ENCODE assay signal across 16 cellular contexts in genomic region chr18:37434161-37434860, GRCh38.
A peak's percentile ranks its signal among the peaks of the same experiment; 100 is the strongest.
DNase-seq lines count a peak whose midpoint lies in the region; ATAC-seq and TF ChIP-seq lines count a peak whose summit lies in the region.
"Had no signal": no experiment of that assay in that cellular context is flagged by ENCODE, and none has a peak within 500 bp of the region (broad histone marks: within the 10 kb centered on the region; RNA-seq: fewer than 3 reads in every experiment).

No MANE protein-coding gene starts in this region.

- ATAC-seq in HG03432 (IDR thresholded peaks at IDR 0.05; ENCODE audit: unreplicated experiment) = peak; percentile 42

- no peaks in the 10 kb centered on the region for H3K79me2 ChIP-seq in MM.1S (ENCODE audit: low read length)
- H3K79me2 ChIP-seq in osteoblast (ENCODE audit: insufficient read depth, low read length) = no peaks in the 10 kb centered on the region

- H3K4me1 ChIP-seq in BLaER1 (peaks cover 98% of the 10 kb centered on the region), MM.1S (ENCODE audit: low read length) (peaks cover 52% of the 10 kb centered on the region), osteoblast (ENCODE audit: insufficient read depth, low read length) (no peaks in the 10 kb centered on the region)
- H3K4me1 ChIP-seq in effector memory CD4-positive, alpha-beta T cell (ENCODE audit: control insufficient read depth, insufficient read depth, low read length, poor library complexity, severe bottlenecking) = no peaks in the 10 kb centered on the region
- H3K4me1 ChIP-seq: Caco-2, HAP-1 had no signal

- H3K27me3 ChIP-seq in BLaER1 = no peaks in the 10 kb centered on the region
- H3K27me3 ChIP-seq in MM.1S (replicated peaks; ENCODE audit: insufficient read depth, low read length) = no peaks in the 10 kb centered on the region
- H3K27me3 ChIP-seq in osteoblast (ENCODE audit: insufficient read depth, low read length) = peaks cover 16% of the 10 kb centered on the region
- no peaks in the 10 kb centered on the region for H3K27me3 ChIP-seq in effector memory CD4-positive, alpha-beta T cell (replicated peaks; ENCODE audit: control insufficient read depth, insufficient read depth, low read length, poor library complexity, severe bottlenecking)
- no peaks in the 10 kb centered on the region for H3K27me3 ChIP-seq in dorsolateral prefrontal cortex

- intact Hi-C loops in dorsolateral prefrontal cortex (cut with DNase I) = no loop called here

- no peaks in the 10 kb centered on the region for H3K9me2 ChIP-seq in MM.1S (replicated peaks; ENCODE audit: insufficient read depth, low read length)

- H3K36me3 ChIP-seq in BLaER1 (no peaks in the 10 kb centered on the region), MM.1S (replicated peaks; ENCODE audit: insufficient read depth, low read length) (no peaks in the 10 kb centered on the region), osteoblast (ENCODE audit: insufficient read depth, low read length) (no peaks in the 10 kb centered on the region)
- H3K36me3 ChIP-seq in effector memory CD4-positive, alpha-beta T cell (ENCODE audit: control insufficient read depth, insufficient read depth, low read length) = no peaks in the 10 kb centered on the region
- H3K36me3 ChIP-seq: HAP-1 had no signal

- H3K4me3 ChIP-seq in BLaER1 (no peak overlapping the region), MM.1S (ENCODE audit: low read length) (no peak overlapping the region; the same call in 1 of the 2 replicates), osteoblast (ENCODE audit: insufficient read depth, low read length) (no peak overlapping the region), dorsolateral prefrontal cortex (no peak overlapping the region)
- H3K4me3 ChIP-seq in effector memory CD4-positive, alpha-beta T cell (ENCODE audit: insufficient read depth, low read depth, low read length, poor library complexity, severe bottlenecking) = no peak overlapping the region
- H3K4me3 ChIP-seq: GM23248, HAP-1 had no signal

- TF ChIP-seq CTCF in MM.1S (IDR thresholded peaks at IDR 0.05; ENCODE audit: low read length) (no peak), osteoblast (IDR thresholded peaks at IDR 0.05; ENCODE audit: extremely low read depth, low read depth, low read length) (no peak), dorsolateral prefrontal cortex (IDR thresholded peaks at IDR 0.05 in 54 of 56, conservative IDR thresholded peaks at IDR 0.05 in 2 of 56; ENCODE audit: low read depth in 1 of 56, partially characterized antibody in 56 of 56) (no peak)

- peak; percentile 89 for DNase-seq in MM.1S
- peak; percentile 52 for DNase-seq in osteoblast (ENCODE audit: insufficient read length, low spot score, missing footprints)
- no peak for DNase-seq in effector memory CD4-positive, alpha-beta T cell
- DNase-seq in NCI-H510A (lab: John Stamatoyannopoulos, UW) = no peak
- DNase-seq in dorsolateral prefrontal cortex = no peak
- DNase-seq: 8988T; C1 segment of cervical spinal cord; Caco-2; CD4-positive, alpha-beta T cell; DMS79; GDM1; GM23248 had no signal

- H3K4me2 ChIP-seq in BLaER1 (peak overlapping the region; percentile 87), MM.1S (ENCODE audit: low read depth, low read length) (peak overlapping the region; percentile 75), osteoblast (ENCODE audit: insufficient read depth, low read length) (no peak overlapping the region)

- H3K9me3 ChIP-seq in BLaER1 = 0 out of 2 replicates have a peak, but pooled peaks cover 5% of the 10 kb centered on the region
- no peaks in the 10 kb centered on the region for H3K9me3 ChIP-seq in MM.1S (replicated peaks; ENCODE audit: insufficient read depth, low read length)
- H3K9me3 ChIP-seq in osteoblast (ENCODE audit: low read depth, low read length) = no peaks in the 10 kb centered on the region
- no peaks in the 10 kb centered on the region for H3K9me3 ChIP-seq in effector memory CD4-positive, alpha-beta T cell (ENCODE audit: control insufficient read depth, low read length)
- H3K9me3 ChIP-seq: Caco-2, HAP-1 had no signal

- H3K9ac ChIP-seq in BLaER1 (no peak overlapping the region), MM.1S (ENCODE audit: low read length) (peak overlapping the region; percentile 55)
- H3K9ac ChIP-seq: GM23248 had no signal

- H2AFZ ChIP-seq in MM.1S (ENCODE audit: low read length) (peak overlapping the region; percentile 62; the same call in 1 of the 2 replicates), osteoblast (ENCODE audit: low read length) (no peak overlapping the region)
- H2AFZ ChIP-seq: GM23248 had no signal

- H4K20me1 ChIP-seq in BLaER1 = no peaks in the 10 kb centered on the region
- H4K20me1 ChIP-seq in MM.1S (ENCODE audit: insufficient read depth, low read length) = no peaks in the 10 kb centered on the region
- H4K20me1 ChIP-seq in osteoblast (ENCODE audit: insufficient read depth, low read length) = no peaks in the 10 kb centered on the region

- H3K27ac ChIP-seq in BLaER1 (peak overlapping the region; percentile 89), MM.1S (ENCODE audit: low read length) (peak overlapping the region; percentile 88), osteoblast (ENCODE audit: low read depth, low read length) (no peak overlapping the region), dorsolateral prefrontal cortex (peak overlapping the region in 3 of 59 donors; percentile 26 to 82 (median 44))
- no peak overlapping the region for H3K27ac ChIP-seq in effector memory CD4-positive, alpha-beta T cell (ENCODE audit: insufficient read depth, low read length, poor library complexity, severe bottlenecking)
- H3K27ac ChIP-seq: GM23248, HL-60 had no signal

- peaks cover 43% of the 10 kb centered on the region for H3F3A ChIP-seq in MM.1S (ENCODE audit: insufficient read depth, low read length)

Comparison
In these comparisons a context has a peak if more than half of its experiments do, and no peak if none do; other contexts are left out.
1. H3K27ac ChIP-seq: peak in BLaER1 (single experiment) and MM.1S (single experiment); none in osteoblast (single experiment) and effector memory CD4-positive, alpha-beta T cell (single experiment).
2. DNase-seq: peak in MM.1S (single experiment) and osteoblast (single experiment); none in effector memory CD4-positive, alpha-beta T cell (0 of 3), NCI-H510A (single experiment) and dorsolateral prefrontal cortex (0 of 10).